8 cellular contexts compared by ENCODE assay signal in the genomic region with DNA sequence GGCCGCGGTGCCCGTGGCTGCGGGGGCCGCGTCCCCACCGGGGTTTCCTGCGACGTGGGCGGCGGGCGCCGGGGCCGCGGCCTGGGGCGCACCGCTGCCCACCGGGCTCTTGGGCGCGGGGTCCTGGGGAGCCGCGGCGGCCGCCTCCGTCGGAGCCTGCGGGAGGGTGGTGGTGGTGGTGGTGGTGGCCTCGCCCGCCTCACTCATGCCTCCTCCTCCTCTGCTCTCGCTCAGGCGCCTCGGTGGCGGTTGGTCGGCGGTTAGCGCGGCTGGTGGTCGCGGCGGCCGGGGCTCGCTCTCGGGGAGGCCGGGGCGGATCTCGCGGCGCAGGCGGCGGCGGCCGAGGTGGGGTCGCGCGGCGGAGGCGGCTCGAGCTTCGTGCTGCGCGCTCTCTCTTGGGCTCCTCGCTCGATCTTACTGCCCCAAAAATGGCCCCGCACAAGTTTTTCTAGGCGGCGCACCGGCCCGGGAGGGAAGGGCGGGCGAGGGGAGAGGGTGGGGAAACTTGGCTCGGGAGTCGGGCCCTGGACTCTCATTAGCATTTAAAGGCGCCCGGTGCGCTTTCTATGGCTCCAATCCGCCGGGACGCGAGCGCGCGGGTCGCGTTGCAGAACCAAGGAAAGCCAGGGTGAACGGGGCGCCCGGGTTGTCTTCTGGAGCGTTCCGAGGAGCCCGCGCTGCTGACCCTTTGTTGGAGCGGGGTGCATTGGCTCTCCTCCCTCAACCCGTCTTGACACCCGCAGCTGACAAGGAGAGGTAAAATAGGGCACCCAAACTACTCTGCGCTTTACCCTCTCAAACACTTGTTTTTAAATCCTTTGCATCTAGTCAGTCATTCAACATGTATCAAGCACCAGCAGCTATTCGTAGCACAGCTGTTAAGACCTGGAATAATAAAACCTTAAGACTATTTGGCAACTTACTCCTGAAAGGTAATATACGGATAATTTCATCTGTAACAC. TPM values are rescaled to one million over a fixed set of nuclear protein-coding genes. Genes with fewer than 3 reads are reported as not detected.
DNase-seq lines count a peak whose midpoint lies in the region; ATAC-seq and TF ChIP-seq lines count a peak whose summit lies in the region.

TSS of gene YBX3 (minus strand) at position 419 of the 962 bp plus-strand sequence. CDS start at position 207, 212 bp downstream.

- peak within 1 kb of the TSS; percentile 75 for H3K9ac ChIP-seq in muscle layer of colon (ENCODE audit: low read length)

- H3K27me3 ChIP-seq in esophagus squamous epithelium (no peaks in the 10 kb centered on the region), muscle layer of colon (ENCODE audit: control insufficient read depth in 1 of 2, insufficient read depth in 2 of 2, low read length in 2 of 2) (no peaks in the 10 kb centered on the region)

- intact Hi-C loops in esophagus squamous epithelium (cut with DNase I), result loop anchor here (10.0 kb wide), 1 partner anchor 108 kb away; the partner anchor contains the start of gene MAGOHB

- 0 to 1% methylated on average over 11 to 13 of the region's 97 CpGs for WGBS in esophagus squamous epithelium, 2 donors

- H3K9me3 ChIP-seq in esophagus squamous epithelium (no peaks in the 10 kb centered on the region), muscle layer of colon (ENCODE audit: low read length) (no peaks in the 10 kb centered on the region)

- peaks cover 11 to 52% (median 24%) of the 10 kb centered on the region in 3 donors for H3K4me1 ChIP-seq in esophagus squamous epithelium
- H3K4me1 ChIP-seq in muscle layer of colon (ENCODE audit: insufficient read depth, low read length), result peaks cover 39% of the 10 kb centered on the region

- peak; percentile 63 for ATAC-seq in HG03045 (IDR thresholded peaks at IDR 0.05; ENCODE audit: unreplicated experiment)

- H3K36me3 ChIP-seq in esophagus squamous epithelium, result no peaks in the 10 kb centered on the region
- no peaks in the 10 kb centered on the region for H3K36me3 ChIP-seq in muscle layer of colon (ENCODE audit: insufficient read depth, low read length)

- peak within 1 kb of the TSS; percentile 70 to 97 (median 92) for H3K4me3 ChIP-seq in esophagus squamous epithelium
- peak within 1 kb of the TSS; percentile 81 to 94 for H3K4me3 ChIP-seq in muscle layer of colon (ENCODE audit: low read depth in 1 of 2, low read length in 2 of 2)

- DNase-seq in A172 (ENCODE audit: low spot score) (peak; percentile 43), NCI-H82 treated with DMSO at 0.1 percent for 48 hours (lab: John Stamatoyannopoulos, UW; ENCODE audit: unreplicated experiment) (peak; percentile 43), activated T-cell treated with anti-CD3 and anti-CD28 coated beads for 48 hours (ENCODE audit: low read depth) (peak; percentile 55), esophagus squamous epithelium (lab: John Stamatoyannopoulos, UW) (peak; percentile 26)
- DNase-seq in stimulated activated CD8-positive, alpha-beta memory T cell treated with anti-CD3 and anti-CD28 coated beads, Interleukin-7, amount 100 ng/mL, for 48 hours (ENCODE audit: extremely low read depth in 1 of 2, low read depth in 1 of 2), result peak; percentile 37 to 50

- TF ChIP-seq POLR2A in GM18526 (IDR thresholded peaks at IDR 0.05; ENCODE audit: extremely low read depth, insufficient read length) (peak; percentile 44), esophagus squamous epithelium (IDR thresholded peaks at IDR 0.05) (peak in 2 of 4 donors; percentile 70 to 82)

- no peak for TF ChIP-seq CTCF in esophagus squamous epithelium (IDR thresholded peaks at IDR 0.05)

- H3K27ac ChIP-seq in esophagus squamous epithelium (peak within 1 kb of the TSS; percentile 98 to 100 (median 99)), muscle layer of colon (ENCODE audit: low read depth, low read length) (peak within 1 kb of the TSS; percentile 98)

RNA-seq across cellular contexts. Expression of gene YBX3, which starts in this region (rescaled TPM):
- 28.7 and 33.7 TPM in 2 replicates for total RNA-seq in A172 (2014; rRNA removed; shearing (Covaris generic))
- 100 to 1,000 TPM; 318 to 484 (median 370) TPM for total RNA-seq in esophagus squamous epithelium

Comparison
In these comparisons a context has a peak if more than half of its experiments do, and no peak if none do; other contexts are left out.
1. Peak in every context shown above with its lines: DNase-seq, ATAC-seq, H3K4me3 ChIP-seq and H3K27ac ChIP-seq.